In genomic region chr10:131955591-131956340, GRCh38 we compare ENCODE assay signal across 12 cellular contexts. TPM values are rescaled to one million over a fixed set of nuclear protein-coding genes. Genes with fewer than 3 reads are reported as not detected.
A peak's percentile ranks its signal among the peaks of the same experiment; 100 is the strongest.
DNase-seq lines count a peak whose midpoint lies in the region; TF ChIP-seq lines count a peak whose summit lies in the region.
"Had no signal": no experiment of that assay in that cellular context is flagged by ENCODE, and none has a peak within 500 bp of the region (broad histone marks: within the 10 kb centered on the region; RNA-seq: fewer than 3 reads in every experiment).

No MANE protein-coding gene starts in this region.

- TF ChIP-seq CTCF in MCF 10A (IDR thresholded peaks at IDR 0.05; ENCODE audit: unreplicated experiment), result no peak
- TF ChIP-seq CTCF in breast epithelium (IDR thresholded peaks at IDR 0.05), result no peak
- TF ChIP-seq CTCF in OCI-LY7 (conservative IDR thresholded peaks at IDR 0.05; ENCODE audit: low read length), result no peak
- TF ChIP-seq CTCF in chondrocyte (IDR thresholded peaks at IDR 0.05), result no peak
- no peak for TF ChIP-seq CTCF in spleen (IDR thresholded peaks at IDR 0.05 in 8 of 11, conservative IDR thresholded peaks at IDR 0.05 in 3 of 11)
- TF ChIP-seq CTCF in lower leg skin (IDR thresholded peaks at IDR 0.05), result no peak

- H3K9me3 Mint-ChIP-seq in MCF 10A (ENCODE audit: unreplicated experiment) (no peaks in the 10 kb centered on the region), chondrocyte (ENCODE audit: low read depth) (no peaks in the 10 kb centered on the region)
- H3K9me3 Mint-ChIP-seq in activated CD4-positive, alpha-beta T cell treated with anti-CD3 and anti-CD28 coated beads, Interleukin-2, amount 10 ng/mL, durations not matched to agents 24 days and 14 days, result no peaks in the 10 kb centered on the region

- intact Hi-C loops in MCF 10A (cut with micrococcal nuclease), result no loop called here
- intact Hi-C loops in breast epithelium (cut with DNase I; ENCODE audit: low total_unique reads), result no loop called here
- intact Hi-C loops in OCI-LY7 (cut with micrococcal nuclease; ENCODE audit: unreplicated experiment), result no loop called here
- intact Hi-C loops in spleen (cut with DNase I; ENCODE audit: low total_unique reads), result no loop called here
- intact Hi-C loops in lower leg skin (cut with DNase I; ENCODE audit: low total_unique reads), result no loop called here
- intact Hi-C loops in activated CD4-positive, alpha-beta T cell treated with anti-CD3 and anti-CD28 coated beads, Interleukin-2, amount 10 ng/mL, durations not matched to agents 24 days and 14 days (cut with micrococcal nuclease), result no loop called here

- H3K4me3 ChIP-seq in breast epithelium (no peak overlapping the region), OCI-LY7 (ENCODE audit: low read depth, low read length, poor library complexity, severe bottlenecking) (no peak overlapping the region), spleen (no peak overlapping the region), lower leg skin (ENCODE audit: low read depth, poor library complexity, severe bottlenecking) (no peak overlapping the region)

- H2AFZ ChIP-seq in OCI-LY7 (ENCODE audit: low read length), result no peak overlapping the region

- H3K9me3 ChIP-seq in breast epithelium (no peaks in the 10 kb centered on the region), OCI-LY7 (ENCODE audit: low read length) (no peaks in the 10 kb centered on the region), spleen (no peaks in the 10 kb centered on the region)

- no peaks in the 10 kb centered on the region for H3K27me3 ChIP-seq in breast epithelium
- no peaks in the 10 kb centered on the region for H3K27me3 ChIP-seq in spleen (replicated peaks in 1 of 7)

- CTCF ChIA-PET in MCF 10A (lab: Yijun Ruan, JAX), result no interaction called here
- CTCF ChIA-PET in OCI-LY7 (lab: Charles Lee; ENCODE audit: unreplicated experiment), result no interaction called here

- BruUV-seq in MCF 10A (replicated peaks; lab: Mats Ljungman, UMichigan) (TSS peak; percentile 74), OCI-LY7 (replicated peaks; lab: Mats Ljungman, UMichigan) (TSS peak; percentile 70)

- POLR2A ChIA-PET in MCF 10A (lab: Yijun Ruan, JAX), result no interaction called here
- POLR2A ChIA-PET in OCI-LY7 (lab: Charles Lee), result no interaction called here

- H3K27me3 Mint-ChIP-seq in MCF 10A (ENCODE audit: insufficient read depth, unreplicated experiment) (no peaks in the 10 kb centered on the region), chondrocyte (ENCODE audit: low read depth) (no peaks in the 10 kb centered on the region)
- H3K27me3 Mint-ChIP-seq in activated CD4-positive, alpha-beta T cell treated with anti-CD3 and anti-CD28 coated beads, Interleukin-2, amount 10 ng/mL, durations not matched to agents 24 days and 14 days, result no peaks in the 10 kb centered on the region

- H3K4me3 Mint-ChIP-seq in MCF 10A (ENCODE audit: unreplicated experiment) (no peak overlapping the region), chondrocyte (ENCODE audit: unreplicated experiment) (no peak overlapping the region)
- no peak overlapping the region for H3K4me3 Mint-ChIP-seq in activated CD4-positive, alpha-beta T cell treated with anti-CD3 and anti-CD28 coated beads, Interleukin-2, amount 10 ng/mL, durations not matched to agents 24 days and 14 days

- no peak for TF ChIP-seq POLR2A in breast epithelium (IDR thresholded peaks at IDR 0.05)
- TF ChIP-seq POLR2A in spleen (IDR thresholded peaks at IDR 0.05), result no peak
- TF ChIP-seq POLR2A in lower leg skin (IDR thresholded peaks at IDR 0.05), result no peak

- H3K4me2 ChIP-seq in OCI-LY7 (ENCODE audit: low read length), result no peak overlapping the region

- H3K9me2 ChIP-seq in OCI-LY7 (ENCODE audit: insufficient read depth, low read length), result no peaks in the 10 kb centered on the region

- no peaks in the 10 kb centered on the region for H4K20me1 ChIP-seq in OCI-LY7 (ENCODE audit: insufficient read depth, low read length)

- H3K36me3 Mint-ChIP-seq in MCF 10A (ENCODE audit: insufficient read depth, unreplicated experiment) (peaks cover 68% of the 10 kb centered on the region), chondrocyte (ENCODE audit: low read depth) (peaks cover 23% of the 10 kb centered on the region)
- peaks cover 45% of the 10 kb centered on the region for H3K36me3 Mint-ChIP-seq in activated CD4-positive, alpha-beta T cell treated with anti-CD3 and anti-CD28 coated beads, Interleukin-2, amount 10 ng/mL, durations not matched to agents 24 days and 14 days (ENCODE audit: low read depth)

- DNase-seq in MCF 10A (ENCODE audit: unreplicated experiment) (no peak), breast epithelium (ENCODE audit: low spot score in 2 of 2) (no peak), OCI-LY7 (ENCODE audit: low spot score) (no peak), chondrocyte (ENCODE audit: low spot score) (no peak), spleen (peak; percentile 66), lower leg skin (ENCODE audit: low spot score in 2 of 2) (no peak)
- DNase-seq in activated CD4-positive, alpha-beta T cell treated with anti-CD3 and anti-CD28 coated beads, Interleukin-2, amount 10 ng/mL, durations not matched to agents 24 days and 14 days, result no peak
- DNase-seq: COR-L47, H7, NCI-H187, NCI-H446 treated with DMSO at 0.1 percent for 48 hours had no signal

- H3K4me1 Mint-ChIP-seq in MCF 10A (ENCODE audit: insufficient read depth, unreplicated experiment), result no peaks in the 10 kb centered on the region
- no peaks in the 10 kb centered on the region for H3K4me1 Mint-ChIP-seq in chondrocyte (ENCODE audit: low read depth)
- no peaks in the 10 kb centered on the region for H3K4me1 Mint-ChIP-seq in activated CD4-positive, alpha-beta T cell treated with anti-CD3 and anti-CD28 coated beads, Interleukin-2, amount 10 ng/mL, durations not matched to agents 24 days and 14 days

- H3K27ac ChIP-seq in breast epithelium (no peak overlapping the region), OCI-LY7 (ENCODE audit: low read depth, low read length, poor library complexity, severe bottlenecking) (no peak overlapping the region), spleen (no peak overlapping the region)
- H3K27ac ChIP-seq: C4-2B had no signal

- H3K4me1 ChIP-seq in breast epithelium (no peaks in the 10 kb centered on the region), OCI-LY7 (ENCODE audit: insufficient read depth, low read length, poor library complexity, severe bottlenecking) (no peaks in the 10 kb centered on the region), spleen (peaks cover 0 to 6% (median 0%) of the 10 kb centered on the region in 6 donors)

- 95 to 98% (median 96%) methylated on average over 38 of the region's 38 CpGs for WGBS in spleen, 5 donors
- 95 to 97% methylated on average over 38 of the region's 38 CpGs for WGBS in lower leg skin, 2 donors

- H3K27ac Mint-ChIP-seq in MCF 10A (ENCODE audit: low read depth, unreplicated experiment), result no peak overlapping the region
- H3K27ac Mint-ChIP-seq in chondrocyte (ENCODE audit: unreplicated experiment), result peak overlapping the region; percentile 61
- no peak overlapping the region for H3K27ac Mint-ChIP-seq in activated CD4-positive, alpha-beta T cell treated with anti-CD3 and anti-CD28 coated beads, Interleukin-2, amount 10 ng/mL, durations not matched to agents 24 days and 14 days

- H3K79me2 ChIP-seq in OCI-LY7 (ENCODE audit: insufficient read depth, low read depth, low read length), result no peaks in the 10 kb centered on the region

- H3K36me3 ChIP-seq in breast epithelium (peaks cover 11% of the 10 kb centered on the region), OCI-LY7 (ENCODE audit: insufficient read depth, low read length) (peaks cover 63% of the 10 kb centered on the region), spleen (peaks cover 0 to 86% (median 49%) of the 10 kb centered on the region in 6 donors)

RNA-seq across cellular contexts. Expression of gene BNIP3, which starts 26.0 kb away (rescaled TPM):
- total RNA-seq in MCF 10A (2022), result 47.0 and 53.0 TPM in 2 replicates
- total RNA-seq in breast epithelium, result 100 to 1,000 TPM in 2 of 3 donors, 10 to 100 TPM in 1; 81.9 to 235 (median 107) TPM
- 60.1 and 66.6 TPM in 2 replicates for total RNA-seq in OCI-LY7 (2014; rRNA removed; shearing (Covaris generic))
- 46.3 and 99.8 TPM in 2 replicates for total RNA-seq in OCI-LY7 (2022)
- total RNA-seq in chondrocyte, result 31.0 to 97.4 TPM (median 88.9 TPM) in 3 replicates
- 10 to 100 TPM; 13.9 to 42.6 (median 36.9) TPM for total RNA-seq in spleen
- polyA plus RNA-seq in spleen, result 1 to 10 TPM; 4.2 to 8.4 (median 6.4) TPM
- total RNA-seq in lower leg skin, result 100 to 1,000 TPM in 3 of 4 donors, 10 to 100 TPM in 1; 78.4 to 241 (median 168) TPM
- 94.4 and 95.1 TPM in 2 replicates for total RNA-seq in activated CD4-positive, alpha-beta T cell treated with anti-CD3 and anti-CD28 coated beads, Interleukin-2, amount 10 ng/mL, durations not matched to agents 24 days and 14 days

RNA-seq across cellular contexts. Expression of gene PPP2R2D, which starts 55.0 kb away (rescaled TPM):
- total RNA-seq in MCF 10A (2022) (34.9 and 35.5 TPM in 2 replicates), breast epithelium (10 to 100 TPM; 33.0 to 51.8 (median 44.1) TPM), OCI-LY7 (2022) (37.4 and 40.1 TPM in 2 replicates), chondrocyte (24.3 to 27.5 TPM (median 25.1 TPM) in 3 replicates), spleen (10 to 100 TPM; 28.0 to 41.2 (median 35.3) TPM), lower leg skin (10 to 100 TPM; 23.9 to 48.6 (median 36.7) TPM)
- total RNA-seq in OCI-LY7 (2014; rRNA removed; shearing (Covaris generic)), result 36.2 and 38.5 TPM in 2 replicates
- 10 to 100 TPM; 15.6 to 21.0 (median 17.3) TPM for polyA plus RNA-seq in spleen
- total RNA-seq in activated CD4-positive, alpha-beta T cell treated with anti-CD3 and anti-CD28 coated beads, Interleukin-2, amount 10 ng/mL, durations not matched to agents 24 days and 14 days, result 33.2 and 36.2 TPM in 2 replicates
